ENCODE assay signal across 19 cellular contexts in genomic region chr18:79274823-79275222, GRCh38.
DNase-seq lines count a peak whose midpoint lies in the region; ATAC-seq and TF ChIP-seq lines count a peak whose summit lies in the region.
"Had no signal": no experiment of that assay in that cellular context is flagged by ENCODE, and none has a peak within 500 bp of the region (broad histone marks: within the 10 kb centered on the region; RNA-seq: fewer than 3 reads in every experiment).

No MANE protein-coding gene starts in this region.

- no peaks in the 10 kb centered on the region for H3K9me3 Mint-ChIP-seq in endodermal cell

- DNase-seq in GM12865 (ENCODE audit: low read depth) (no peak), endodermal cell (peak; percentile 43), dedifferentiated amniotic fluid mesenchymal stem cell (ENCODE audit: extremely low spot score) (no peak)
- no peak for DNase-seq in stimulated activated naive CD4-positive, alpha-beta T cell (lab: John Stamatoyannopoulos, UW)
- DNase-seq: CD8-positive, alpha-beta memory T cell; DND-41; GF-D8; NCI-H1048; NCI-H146; NCI-H2107; T-helper 2 cell had no signal

- H3K4me1 Mint-ChIP-seq in endodermal cell, result no peaks in the 10 kb centered on the region

- H3K4me3 ChIP-seq in GM12865 (ENCODE audit: low read depth, low read length) (peak overlapping the region; percentile 39), endodermal cell (ENCODE audit: low read length) (no peak overlapping the region)

- H3K9me3 ChIP-seq in endodermal cell (ENCODE audit: control insufficient read depth, low read length), result no peaks in the 10 kb centered on the region

- H3K27me3 Mint-ChIP-seq in endodermal cell (ENCODE audit: insufficient read depth), result no peaks in the 10 kb centered on the region
- H3K27me3 Mint-ChIP-seq: B cell; CD8-positive, alpha-beta memory T cell; IgD-negative memory B cell had no signal

- no peak overlapping the region for H3K27ac Mint-ChIP-seq in endodermal cell
- H3K27ac Mint-ChIP-seq: B cell had no signal

- H3K9ac ChIP-seq in endodermal cell (ENCODE audit: extremely low read depth, low read length, poor library complexity, severe bottlenecking), result no peak overlapping the region

- H3K36me3 Mint-ChIP-seq in endodermal cell (ENCODE audit: low read depth), result peaks cover 12% of the 10 kb centered on the region

- H3K36me3 ChIP-seq in endodermal cell (ENCODE audit: control insufficient read depth, insufficient read depth, low read length), result no peaks in the 10 kb centered on the region

- H3K4me1 ChIP-seq in endodermal cell (ENCODE audit: control insufficient read depth, insufficient read depth, low read length), result no peaks in the 10 kb centered on the region

- H3K27ac ChIP-seq in endodermal cell (ENCODE audit: low read depth, low read length), result no peak overlapping the region

- no peak for TF ChIP-seq CTCF in GM12865 (IDR thresholded peaks at IDR 0.05; ENCODE audit: insufficient read depth, low read depth, low read length, missing control alignments)
- no peak for TF ChIP-seq CTCF in endodermal cell (conservative IDR thresholded peaks at IDR 0.05)

- H3K27me3 ChIP-seq in endodermal cell (ENCODE audit: control insufficient read depth, insufficient read depth, low read length, poor library complexity, severe bottlenecking), result no peaks in the 10 kb centered on the region

- H3K4me3 Mint-ChIP-seq in endodermal cell, result no peak overlapping the region
- H3K4me3 Mint-ChIP-seq: B cell had no signal

- ATAC-seq in GM19324 (IDR thresholded peaks at IDR 0.05; ENCODE audit: low FRiP score, unreplicated experiment) (peak; percentile 18), HG03175 (IDR thresholded peaks at IDR 0.05; ENCODE audit: unreplicated experiment) (peak; percentile 1), GM19397 (IDR thresholded peaks at IDR 0.05; ENCODE audit: unreplicated experiment) (no peak)
- no peak for ATAC-seq in activated CD4-positive, CD25-positive, alpha-beta regulatory T cell treated with anti-CD3 and anti-CD28 coated beads, Interleukin-2, amount 50 U/mL, for 24 hours
- ATAC-seq: Panc1, Right ventricle myocardium inferior had no signal

- 85% methylated on average over 6 to 8 of the region's 8 CpGs for WGBS in endodermal cell (ENCODE audit: insufficient coverage in 1 of 2, insufficient read length in 1 of 2), 2 experiments

Comparison
In these comparisons a context has a peak if more than half of its experiments do, and no peak if none do; other contexts are left out.
1. ATAC-seq: peak in GM19324 (single experiment) and HG03175 (single experiment); none in GM19397 (single experiment) and activated CD4-positive, CD25-positive, alpha-beta regulatory T cell treated with anti-CD3 and anti-CD28 coated beads, Interleukin-2, amount 50 U/mL, for 24 hours (0 of 2).